ENCODE assay signal across 1 cellular context in genomic region chr15:30990451-30991300, GRCh38.
A peak's percentile ranks its signal among the peaks of the same experiment; 100 is the strongest.
TF ChIP-seq lines count a peak whose summit lies in the region.

No MANE protein-coding gene starts in this region.

TF ChIP-seq in K562, 482 proteins besides CTCF, POLR2A, EP300 and RAD21 (continued from another document and continues in another):
- TF ChIP-seq GTF3C2 (IDR thresholded peaks at IDR 0.05; ENCODE audit: borderline replicate concordance, extremely low read depth, insufficient read length) (no peak), ZNF449 (CRISPR knock-in tag; IDR thresholded peaks at IDR 0.05) (no peak), DACH1 (IDR thresholded peaks at IDR 0.05; ENCODE audit: partially characterized antibody) (peak; percentile 19), EP400 (IDR thresholded peaks at IDR 0.05) (0 out of 2 replicates have a peak, but pooled peaks have one; percentile 0), RBM34 (IDR thresholded peaks at IDR 0.05; ENCODE audit: borderline replicate concordance, insufficient read depth, low read length) (no peak), CBFB (CRISPR knock-in tag; IDR thresholded peaks at IDR 0.05) (no peak), PKNOX1 (IDR thresholded peaks at IDR 0.05) (peak; percentile 60; the same call in 1 of the 2 replicates), KLF6 (CRISPR knock-in tag; IDR thresholded peaks at IDR 0.05; ENCODE audit: borderline replicate concordance) (no peak), HMGN3 (IDR thresholded peaks at IDR 0.05; ENCODE audit: borderline replicate concordance, extremely low read depth, insufficient read length, low read depth, low read length) (no peak), ZBTB8A (IDR thresholded peaks at IDR 0.05; ENCODE audit: partially characterized antibody) (no peak), NR4A1 (CRISPR knock-in tag; IDR thresholded peaks at IDR 0.05) (no peak), NR4A1 (tag; IDR thresholded peaks at IDR 0.05) (no peak), ZBTB11 (CRISPR knock-in tag; IDR thresholded peaks at IDR 0.05) (no peak), ZBTB26 (CRISPR knock-in tag; IDR thresholded peaks at IDR 0.05) (no peak), THRA (IDR thresholded peaks at IDR 0.05) (no peak), PHB2 (IDR thresholded peaks at IDR 0.05; ENCODE audit: low read depth) (no peak), TBP (optimal IDR thresholded peaks at IDR 0.05; ENCODE audit: low read depth, low read length) (no peak), FOS (IDR thresholded peaks at IDR 0.05; ENCODE audit: extremely low read depth, insufficient read length) (no peak), ATF2 (CRISPR knock-in tag; IDR thresholded peaks at IDR 0.05) (no peak), KLF10 (CRISPR knock-in tag; IDR thresholded peaks at IDR 0.05) (no peak), CTCFL (IDR thresholded peaks at IDR 0.05; ENCODE audit: borderline replicate concordance, insufficient read depth, low read depth, low read length, poor library complexity, severe bottlenecking) (no peak), GTF2A2 (tag; IDR thresholded peaks at IDR 0.05) (no peak), CREB1 (IDR thresholded peaks at IDR 0.05) (no peak), CREB1 (CRISPR knock-in tag; IDR thresholded peaks at IDR 0.05) (no peak), TEAD1 (CRISPR knock-in tag; IDR thresholded peaks at IDR 0.05) (0 out of 4 replicates have a peak, but pooled peaks of 1 of the 2 experiments have one; percentile 17), JUN (IDR thresholded peaks at IDR 0.05; ENCODE audit: borderline replicate concordance, low read depth, low read length) (no peak), JUN (CRISPR knock-in tag; IDR thresholded peaks at IDR 0.05; ENCODE audit: borderline replicate concordance) (no peak), GTF2E2 (tag; IDR thresholded peaks at IDR 0.05) (no peak), SIRT6 (IDR thresholded peaks at IDR 0.05; ENCODE audit: low read depth, low read length) (no peak), ZNF263 (CRISPR knock-in tag; IDR thresholded peaks at IDR 0.05; ENCODE audit: borderline replicate concordance) (no peak), ID3 (CRISPR knock-in tag; IDR thresholded peaks at IDR 0.05) (no peak), ID3 (tag; IDR thresholded peaks at IDR 0.05) (no peak), AFF4 (CRISPR knock-in tag; IDR thresholded peaks at IDR 0.05) (no peak), KAT8 (IDR thresholded peaks at IDR 0.05; ENCODE audit: low read depth) (no peak), ELF2 (CRISPR knock-in tag; IDR thresholded peaks at IDR 0.05) (no peak), CEBPG (CRISPR knock-in tag; IDR thresholded peaks at IDR 0.05) (no peak), CEBPG (tag; conservative IDR thresholded peaks at IDR 0.05 in 1 of 2, IDR thresholded peaks at IDR 0.05 in 1 of 2) (no peak), HMBOX1 (IDR thresholded peaks at IDR 0.05) (peak; percentile 86), ZNF764 (CRISPR knock-in tag; IDR thresholded peaks at IDR 0.05; ENCODE audit: low read depth) (no peak), ZNF324 (CRISPR knock-in tag; IDR thresholded peaks at IDR 0.05) (no peak), PRMT5 (CRISPR knock-in tag; IDR thresholded peaks at IDR 0.05) (no peak), SPI1 (IDR thresholded peaks at IDR 0.05; ENCODE audit: borderline replicate concordance, low read depth, low read length) (peak; percentile 49; the same call in 1 of the 2 replicates)
